21 cellular contexts compared by ENCODE assay signal in genomic region chr12:131213896-131214442, GRCh38.
"Had no signal": no experiment of that assay in that cellular context is flagged by ENCODE, and none has a peak within 500 bp of the region (broad histone marks: within the 10 kb centered on the region; RNA-seq: fewer than 3 reads in every experiment).

No MANE protein-coding gene starts in this region.

- H3K4me2 ChIP-seq: smooth muscle cell had no signal

- DNase-seq: cerebellar nuclear complex; cortex of kidney; effector memory CD8-positive, alpha-beta T cell; erythroblast; left cardiac atrium; left lung; mammary epithelial cell; mesendoderm; naive thymus-derived CD8-positive, alpha-beta T cell; nephron progenitor cell; occipital lobe; right lobe of liver; stimulated activated CD4-positive, alpha-beta T cell treated with anti-CD3 and anti-CD28 coated beads, Interleukin-2, amount 100 ng/mL, for 24 hours; stimulated activated CD4-positive, alpha-beta T cell treated with anti-CD3 and anti-CD28 coated beads, Interleukin-4, amount 100 ng/mL, for 24 hours; stimulated activated naive CD4-positive, alpha-beta T cell treated with Interleukin-2 at 50 U/mL for 16 hours; stomach; thyroid gland; uterus had no signal

- H3K27me3 ChIP-seq: pancreas, right lobe of liver, thyroid gland, uterus had no signal

- ATAC-seq: effector memory CD8-positive, alpha-beta T cell; left cardiac atrium; left lung; naive thymus-derived CD8-positive, alpha-beta T cell; pancreas; right lobe of liver; stimulated activated effector memory CD8-positive, alpha-beta T cell treated with anti-CD3 and anti-CD28 coated beads, Interleukin-12 subunit alpha, Interleukin-12 subunit beta, amount 100 ng/mL, for 72 hours had no signal

- H3K36me3 ChIP-seq: left lung, pancreas, right lobe of liver, stomach, thyroid gland, uterus had no signal

- H3K27ac ChIP-seq: left lung, pancreas, right lobe of liver, stomach, thyroid gland, uterus had no signal

- H3K9me3 ChIP-seq: pancreas, right lobe of liver, thyroid gland, uterus had no signal

- H3K4me3 ChIP-seq: left lung, pancreas, right lobe of liver, smooth muscle cell, stomach, thyroid gland, uterus had no signal

- H3K4me1 ChIP-seq: pancreas, right lobe of liver, stomach, uterus had no signal
